ENCODE assay signal across 8 cellular contexts in genomic region chr7:138008588-138009349, GRCh38. TPM values are rescaled to one million over a fixed set of nuclear protein-coding genes. Genes with fewer than 3 reads are reported as not detected.
DNase-seq lines count a peak whose midpoint lies in the region; ATAC-seq and TF ChIP-seq lines count a peak whose summit lies in the region.

No MANE protein-coding gene starts in this region.

- peaks cover 6% of the 10 kb centered on the region for H3K4me1 Mint-ChIP-seq in activated CD4-positive, alpha-beta T cell treated with anti-CD3 and anti-CD28 coated beads, Interleukin-2, amount 10 ng/mL, durations not matched to agents 24 days and 14 days

- H3K4me1 ChIP-seq in neutrophil (ENCODE audit: control insufficient read depth in 1 of 2, insufficient read depth in 1 of 2, low read depth in 1 of 2, low read length in 1 of 2), result peaks cover 3 to 4% of the 10 kb centered on the region in 2 experiments

- peak; percentile 89 for TF ChIP-seq CTCF in neutrophil (IDR thresholded peaks at IDR 0.05)

- H3K27me3 ChIP-seq in neutrophil, result no peaks in the 10 kb centered on the region

- no peaks in the 10 kb centered on the region for H3K36me3 ChIP-seq in neutrophil

- intact Hi-C loops in activated CD4-positive, alpha-beta T cell treated with anti-CD3 and anti-CD28 coated beads, Interleukin-2, amount 10 ng/mL, durations not matched to agents 24 days and 14 days (cut with micrococcal nuclease), result loop anchor here (1.0 to 10.0 kb wide), 4 partner anchors 105 to 866 kb away; no protein-coding TSS in a partner anchor

- H3K9me3 ChIP-seq in neutrophil, result no peaks in the 10 kb centered on the region

- peak; percentile 67 for ATAC-seq in HG02623 (IDR thresholded peaks at IDR 0.05; ENCODE audit: unreplicated experiment)

- H3K27me3 Mint-ChIP-seq in activated CD4-positive, alpha-beta T cell treated with anti-CD3 and anti-CD28 coated beads, Interleukin-2, amount 10 ng/mL, durations not matched to agents 24 days and 14 days, result peaks cover 7% of the 10 kb centered on the region

- H3K4me3 Mint-ChIP-seq in activated CD4-positive, alpha-beta T cell treated with anti-CD3 and anti-CD28 coated beads, Interleukin-2, amount 10 ng/mL, durations not matched to agents 24 days and 14 days, result no peak overlapping the region

- no peaks in the 10 kb centered on the region for H3K36me3 Mint-ChIP-seq in activated CD4-positive, alpha-beta T cell treated with anti-CD3 and anti-CD28 coated beads, Interleukin-2, amount 10 ng/mL, durations not matched to agents 24 days and 14 days (ENCODE audit: low read depth)

- H3K27ac Mint-ChIP-seq in activated CD4-positive, alpha-beta T cell treated with anti-CD3 and anti-CD28 coated beads, Interleukin-2, amount 10 ng/mL, durations not matched to agents 24 days and 14 days, result peak overlapping the region; percentile 42

- no peak overlapping the region for H3K27ac ChIP-seq in neutrophil

- H3K4me3 ChIP-seq in neutrophil (ENCODE audit: low read depth in 1 of 2, low read length in 1 of 2), result no peak overlapping the region

- no peaks in the 10 kb centered on the region for H3K9me3 Mint-ChIP-seq in activated CD4-positive, alpha-beta T cell treated with anti-CD3 and anti-CD28 coated beads, Interleukin-2, amount 10 ng/mL, durations not matched to agents 24 days and 14 days

- DNase-seq in activated CD4-positive, alpha-beta T cell treated with anti-CD3 and anti-CD28 coated beads, Interleukin-2, amount 10 ng/mL, durations not matched to agents 24 days and 14 days, result peak; percentile 83
- DNase-seq in activated CD4-positive, alpha-beta T cell treated with anti-CD3 and anti-CD28 coated beads for 1 hour, result no peak
- peak; percentile 53 for DNase-seq in NCI-H2196 treated with DMSO at 0.1 percent for 48 hours (lab: John Stamatoyannopoulos, UW; ENCODE audit: unreplicated experiment)
- DNase-seq in activated CD4-positive, alpha-beta T cell treated with anti-CD3 and anti-CD28 coated beads, Interleukin-2, amount 50 U/mL, for 1 hour, result peak; percentile 14
- peak; percentile 89 for DNase-seq in fibroblast of peridontal ligament (ENCODE audit: extremely low read depth)
- DNase-seq in ureter (ENCODE audit: low spot score), result no peak

RNA-seq across cellular contexts. Expression of gene CREB3L2, which starts 6.9 kb away (rescaled TPM):
- total RNA-seq in activated CD4-positive, alpha-beta T cell treated with anti-CD3 and anti-CD28 coated beads, Interleukin-2, amount 10 ng/mL, durations not matched to agents 24 days and 14 days, result 44.8 and 45.6 TPM in 2 replicates
- total RNA-seq in ureter, result 126 TPM

Comparison
In these comparisons a context has a peak if more than half of its experiments do, and no peak if none do; other contexts are left out.
1. DNase-seq: peak in activated CD4-positive, alpha-beta T cell treated with anti-CD3 and anti-CD28 coated beads, Interleukin-2, amount 10 ng/mL, durations not matched to agents 24 days and 14 days (single experiment), NCI-H2196 treated with DMSO at 0.1 percent for 48 hours (single experiment), activated CD4-positive, alpha-beta T cell treated with anti-CD3 and anti-CD28 coated beads, Interleukin-2, amount 50 U/mL, for 1 hour (single experiment) and fibroblast of peridontal ligament (single experiment); none in activated CD4-positive, alpha-beta T cell treated with anti-CD3 and anti-CD28 coated beads for 1 hour (single experiment) and ureter (single experiment).